In the genomic region with DNA sequence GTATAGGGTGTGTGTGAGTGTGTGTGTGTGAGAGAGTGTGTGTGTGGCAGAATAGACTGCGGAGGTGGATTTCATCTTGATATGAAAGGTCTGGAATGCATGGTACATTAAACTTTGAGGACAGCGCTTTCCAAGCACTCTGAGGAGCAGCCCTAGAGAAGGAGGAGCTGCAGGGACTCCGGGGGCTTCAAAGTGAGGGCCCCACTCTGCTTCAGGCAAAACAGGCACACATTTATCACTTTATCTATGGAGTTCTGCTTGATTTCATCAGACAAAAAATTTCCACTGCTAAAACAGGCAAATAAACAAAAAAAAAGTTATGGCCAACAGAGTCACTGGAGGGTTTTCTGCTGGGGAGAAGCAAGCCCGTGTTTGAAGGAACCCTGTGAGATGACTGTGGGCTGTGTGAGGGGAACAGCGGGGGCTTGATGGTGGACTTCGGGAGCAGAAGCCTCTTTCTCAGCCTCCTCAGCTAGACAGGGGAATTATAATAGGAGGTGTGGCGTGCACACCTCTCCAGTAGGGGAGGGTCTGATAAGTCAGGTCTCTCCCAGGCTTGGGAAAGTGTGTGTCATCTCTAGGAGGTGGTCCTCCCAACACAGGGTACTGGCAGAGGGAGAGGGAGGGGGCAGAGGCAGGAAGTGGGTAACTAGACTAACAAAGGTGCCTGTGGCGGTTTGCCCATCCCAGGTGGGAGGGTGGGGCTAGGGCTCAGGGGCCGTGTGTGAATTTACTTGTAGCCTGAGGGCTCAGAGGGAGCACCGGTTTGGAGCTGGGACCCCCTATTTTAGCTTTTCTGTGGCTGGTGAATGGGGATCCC, we compare ENCODE assay signal across 9 cellular contexts. TPM values are rescaled to one million over a fixed set of nuclear protein-coding genes. Genes with fewer than 3 reads are reported as not detected.
DNase-seq lines count a peak whose midpoint lies in the region; ATAC-seq and TF ChIP-seq lines count a peak whose summit lies in the region.
"Had no signal": no experiment of that assay in that cellular context is flagged by ENCODE, and none has a peak within 500 bp of the region (broad histone marks: within the 10 kb centered on the region; RNA-seq: fewer than 3 reads in every experiment).

No MANE protein-coding gene starts in this region.

- H3K4me1 ChIP-seq in gastrocnemius medialis (no peaks in the 10 kb centered on the region), SJCRH30 (no peaks in the 10 kb centered on the region)

- intact Hi-C loops in gastrocnemius medialis (cut with DNase I; ENCODE audit: low total_unique reads) = no loop called here
- intact Hi-C loops in dorsolateral prefrontal cortex (cut with DNase I) = no loop called here

- TF ChIP-seq POLR2A in gastrocnemius medialis (IDR thresholded peaks at IDR 0.05) = no peak

- ATAC-seq in gastrocnemius medialis = no peak
- ATAC-seq in HG03378 (IDR thresholded peaks at IDR 0.05; ENCODE audit: unreplicated experiment) = no peak

- in situ Hi-C loops in gastrocnemius medialis (cut with MboI; ENCODE audit: low sequenced_read_pairs in 4 of 4) = no loop called here

- no peak overlapping the region for H3K27ac ChIP-seq in gastrocnemius medialis
- H3K27ac ChIP-seq in SJCRH30 = no peak overlapping the region
- H3K27ac ChIP-seq in dorsolateral prefrontal cortex = no peak overlapping the region

- peaks cover 13 to 35% (median 20%) of the 10 kb centered on the region in 3 donors for H3K27me3 ChIP-seq in gastrocnemius medialis
- peaks cover 3% of the 10 kb centered on the region; the same call in 1 of the 2 replicates for H3K27me3 ChIP-seq in SJCRH30
- H3K27me3 ChIP-seq in dorsolateral prefrontal cortex = peaks cover 0 to 33% (median 18%) of the 10 kb centered on the region in 45 donors

- H3K9me3 ChIP-seq in gastrocnemius medialis = no peaks in the 10 kb centered on the region
- H3K9me3 ChIP-seq in SJCRH30 (replicated peaks) = no peaks in the 10 kb centered on the region

- TF ChIP-seq CTCF in gastrocnemius medialis (IDR thresholded peaks at IDR 0.05 in 4 of 5, conservative IDR thresholded peaks at IDR 0.05 in 1 of 5) (no peak), dorsolateral prefrontal cortex (IDR thresholded peaks at IDR 0.05 in 54 of 56, conservative IDR thresholded peaks at IDR 0.05 in 2 of 56; ENCODE audit: low read depth in 1 of 56, partially characterized antibody in 56 of 56) (no peak)

- no peaks in the 10 kb centered on the region for H3K36me3 ChIP-seq in gastrocnemius medialis
- no peaks in the 10 kb centered on the region for H3K36me3 ChIP-seq in SJCRH30

- DNase-seq in Jurkat, Clone E6-1 (ENCODE audit: low read depth, low spot score) = peak; percentile 99
- DNase-seq in T-helper 2 cell = peak; percentile 35 to 88 (median 75)
- DNase-seq in central memory CD4-positive, alpha-beta T cell = peak; percentile 83
- DNase-seq in stimulated activated CD4-positive, alpha-beta T cell treated with anti-CD3 and anti-CD28 coated beads, Interleukin-2, amount 100 ng/mL, for 24 hours = peak; percentile 78 to 79
- DNase-seq in gastrocnemius medialis = no peak
- no peak for DNase-seq in SJCRH30
- no peak for DNase-seq in dorsolateral prefrontal cortex

- H3K4me3 ChIP-seq in Jurkat, Clone E6-1 (ENCODE audit: low read length) = peak overlapping the region; percentile 97
- H3K4me3 ChIP-seq in gastrocnemius medialis (no peak overlapping the region), SJCRH30 (no peak overlapping the region), dorsolateral prefrontal cortex (no peak overlapping the region)

RNA-seq across cellular contexts. Expression of gene HDAC1, which starts 18.3 kb away (rescaled TPM):
- 525 TPM for polyA plus RNA-seq in Jurkat, Clone E6-1 (2012; ENCODE audit: insufficient read depth, insufficient read length)
- total RNA-seq in gastrocnemius medialis = 10 to 100 TPM in 2 of 4 donors, 1 to 10 TPM in 2; 8.7 to 23.8 (median 11.8) TPM
- total RNA-seq in SJCRH30 (2014; rRNA removed; shearing (Covaris generic)) = 156 and 160 TPM in 2 replicates
- total RNA-seq in dorsolateral prefrontal cortex = 10 to 100 TPM; 16.3 to 56.0 (median 29.8) TPM

RNA-seq across cellular contexts. Expression of gene LCK, which starts 22.5 kb away (rescaled TPM):
- 586 TPM for polyA plus RNA-seq in Jurkat, Clone E6-1 (2012; ENCODE audit: insufficient read depth, insufficient read length)
- 1 to 10 TPM in 1 of 4 donors, under 1 TPM in 1, not detected in 2; 0.66 to 1.6 TPM for total RNA-seq in gastrocnemius medialis
- 0.43 TPM in 1 of 2 replicates, not detected in the other for total RNA-seq in SJCRH30 (2014; rRNA removed; shearing (Covaris generic))
- total RNA-seq in dorsolateral prefrontal cortex = 1 to 10 TPM in 5 of 120 experiments, under 1 TPM in 24, not detected in 91; 0.19 to 2.1 (median 0.52) TPM
- total RNA-seq: RPMI7951 had no signal

RNA-seq across cellular contexts. Expression of gene FAM167B, which starts 26.6 kb away (rescaled TPM):
- polyA plus RNA-seq in Jurkat, Clone E6-1 (2012; ENCODE audit: insufficient read depth, insufficient read length) = 1.3 TPM
- total RNA-seq in gastrocnemius medialis = 1 to 10 TPM; 1.1 to 2.9 (median 2.3) TPM
- not detected in 2 replicates for total RNA-seq in SJCRH30 (2014; rRNA removed; shearing (Covaris generic))
- total RNA-seq in dorsolateral prefrontal cortex = 1 to 10 TPM in 82 of 120 experiments, under 1 TPM in 21, not detected in 17; 0.54 to 8.7 (median 1.7) TPM
- total RNA-seq: RPMI7951 had no signal

RNA-seq across cellular contexts. Expression of gene EIF3I, which starts 51.4 kb away (rescaled TPM):
- 419 TPM for polyA plus RNA-seq in Jurkat, Clone E6-1 (2012; ENCODE audit: insufficient read depth, insufficient read length)
- total RNA-seq in gastrocnemius medialis (100 to 1,000 TPM; 211 to 294 (median 245) TPM), dorsolateral prefrontal cortex (100 to 1,000 TPM in 37 of 120 experiments, 10 to 100 TPM in 83; 71.7 to 128 (median 95.7) TPM)
- 290 and 295 TPM in 2 replicates for total RNA-seq in SJCRH30 (2014; rRNA removed; shearing (Covaris generic))

RNA-seq across cellular contexts. Expression of gene TMEM234, which starts 51.4 kb away (rescaled TPM):
- 8.7 TPM for polyA plus RNA-seq in Jurkat, Clone E6-1 (2012; ENCODE audit: insufficient read depth, insufficient read length)
- total RNA-seq in gastrocnemius medialis (1 to 10 TPM; 1.6 to 4.6 (median 4.4) TPM), dorsolateral prefrontal cortex (10 to 100 TPM; 16.0 to 39.7 (median 25.8) TPM)
- total RNA-seq in SJCRH30 (2014; rRNA removed; shearing (Covaris generic)) = 8.7 and 9.9 TPM in 2 replicates

Comparison
In these comparisons a context has a peak if more than half of its experiments do, and no peak if none do; other contexts are left out.
1. DNase-seq: peak in Jurkat, Clone E6-1 (single experiment), T-helper 2 cell (5 of 5), central memory CD4-positive, alpha-beta T cell (single experiment) and stimulated activated CD4-positive, alpha-beta T cell treated with anti-CD3 and anti-CD28 coated beads, Interleukin-2, amount 100 ng/mL, for 24 hours (2 of 2); none in gastrocnemius medialis (0 of 2), SJCRH30 (0 of 2) and dorsolateral prefrontal cortex (0 of 10).